ENCODE assay signal across 5 cellular contexts in the genomic region with DNA sequence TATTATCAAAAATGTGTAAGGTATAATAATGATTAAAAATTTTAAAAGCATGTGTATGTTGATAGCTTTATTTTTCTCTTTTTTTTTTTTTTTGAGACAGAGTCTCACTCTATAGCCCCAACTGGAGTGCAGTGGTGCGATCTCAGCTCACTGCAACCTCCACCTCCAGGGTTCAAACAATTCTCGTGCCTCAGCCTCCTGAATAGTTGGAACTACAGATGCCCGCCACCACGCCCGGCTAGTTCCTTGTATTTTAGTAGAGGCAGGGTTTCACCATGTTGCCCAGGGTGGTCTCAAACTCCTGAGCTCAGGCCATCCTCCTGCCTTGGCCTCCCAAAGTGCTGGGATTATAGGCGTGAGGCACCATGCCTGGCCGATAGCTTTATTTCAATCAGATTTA. TPM values are rescaled to one million over a fixed set of nuclear protein-coding genes. Genes with fewer than 3 reads are reported as not detected.
"Had no signal": no experiment of that assay in that cellular context is flagged by ENCODE, and none has a peak within 500 bp of the region (broad histone marks: within the 10 kb centered on the region; RNA-seq: fewer than 3 reads in every experiment).

No MANE protein-coding gene starts in this region.

RNA-seq across cellular contexts. Expression of a gene that starts 20.9 kb away (rescaled TPM):
- total RNA-seq: activated B cell treated with CpG ODN at 0.5 μM for 24 hours; activated CD8-positive, alpha-beta T cell treated with anti-CD3 and anti-CD28 coated beads for 36 hours; activated T-helper 17 cell treated with anti-CD3 and anti-CD28 coated beads, Interleukin-2, amount 50 U/mL, for 72 hours; foreskin keratinocyte; T-helper 2 cell treated with Interferon-gamma antibody and Interleukin-4, amounts not matched to agents 100 ng/mL and 5 ng/mL, for 36 hours had no signal
- polyA plus RNA-seq: foreskin keratinocyte had no signal
